Comparison of ENCODE assay signal across 9 cellular contexts in genomic region chr17:80605326-80606066, GRCh38.
A peak's percentile ranks its signal among the peaks of the same experiment; 100 is the strongest.
DNase-seq lines count a peak whose midpoint lies in the region; ATAC-seq and TF ChIP-seq lines count a peak whose summit lies in the region.
"Had no signal": no experiment of that assay in that cellular context is flagged by ENCODE, and none has a peak within 500 bp of the region (broad histone marks: within the 10 kb centered on the region; RNA-seq: fewer than 3 reads in every experiment).

No MANE protein-coding gene starts in this region.

- H3K36me3 ChIP-seq in CD4-positive, CD25-positive, alpha-beta regulatory T cell (ENCODE audit: control insufficient read depth, insufficient read depth, low read length), result no peaks in the 10 kb centered on the region
- H3K36me3 ChIP-seq in transverse colon, result no peaks in the 10 kb centered on the region
- H3K36me3 ChIP-seq: neutrophil had no signal

- no peak for TF ChIP-seq POLR2A in transverse colon (IDR thresholded peaks at IDR 0.05)

- peak; percentile 88 to 97 for ATAC-seq in CD4-positive, CD25-positive, alpha-beta regulatory T cell (ENCODE audit: low read depth in 2 of 2)

- TF ChIP-seq CTCF in GM20000 (IDR thresholded peaks at IDR 0.05; ENCODE audit: extremely low read depth, missing control alignments), result no peak
- TF ChIP-seq CTCF in transverse colon (IDR thresholded peaks at IDR 0.05), result no peak

- H3K27me3 Mint-ChIP-seq in CD4-positive, CD25-positive, alpha-beta regulatory T cell, result no peaks in the 10 kb centered on the region

- peak overlapping the region; percentile 57 for H3K27ac ChIP-seq in CD4-positive, CD25-positive, alpha-beta regulatory T cell (ENCODE audit: insufficient read depth, low read length, poor library complexity, severe bottlenecking)
- no peak overlapping the region for H3K27ac ChIP-seq in transverse colon
- H3K27ac ChIP-seq: neutrophil had no signal

- in situ Hi-C loops in transverse colon (cut with MboI; ENCODE audit: low pct_ligation_motif_present in 1 of 4, low pct_unique_long_range_greater_than_20kb in 1 of 4, low sequenced_read_pairs in 3 of 4), result no loop called here

- WGBS in transverse colon (ENCODE audit: low coverage in 1 of 2), 2 donors, result 0 to 81% methylated on average over 1 to 16 of the region's 16 CpGs

- H3K4me3 ChIP-seq in CD4-positive, CD25-positive, alpha-beta regulatory T cell (ENCODE audit: low read depth, low read length), result peak overlapping the region; percentile 68
- H3K4me3 ChIP-seq in transverse colon, result no peak overlapping the region

- H3K36me3 Mint-ChIP-seq in CD4-positive, CD25-positive, alpha-beta regulatory T cell, result peaks cover 12% of the 10 kb centered on the region

- peak overlapping the region; percentile 81 to 98 (median 85) for H3K27ac Mint-ChIP-seq in CD4-positive, CD25-positive, alpha-beta regulatory T cell

- no peak for TF ChIP-seq EP300 in transverse colon (IDR thresholded peaks at IDR 0.05; ENCODE audit: low read depth)

- intact Hi-C loops in transverse colon (cut with DNase I; ENCODE audit: low total_unique reads), result no loop called here

- no peaks in the 10 kb centered on the region for H3K27me3 ChIP-seq in CD4-positive, CD25-positive, alpha-beta regulatory T cell (ENCODE audit: control insufficient read depth, insufficient read depth, low read length)
- H3K27me3 ChIP-seq in transverse colon, result no peaks in the 10 kb centered on the region
- H3K27me3 ChIP-seq: neutrophil had no signal

- H3K9me3 ChIP-seq in CD4-positive, CD25-positive, alpha-beta regulatory T cell (ENCODE audit: control insufficient read depth in 2 of 2, low read length in 2 of 2), result no peaks in the 10 kb centered on the region
- H3K9me3 ChIP-seq in transverse colon, result no peaks in the 10 kb centered on the region
- H3K9me3 ChIP-seq: neutrophil had no signal

- no peaks in the 10 kb centered on the region for H3K9me3 Mint-ChIP-seq in CD4-positive, CD25-positive, alpha-beta regulatory T cell

- peaks cover 41 to 74% (median 58%) of the 10 kb centered on the region in 4 donors for H3K4me1 Mint-ChIP-seq in CD4-positive, CD25-positive, alpha-beta regulatory T cell

- DNase-seq in CD4-positive, CD25-positive, alpha-beta regulatory T cell, result peak in 2 of 3 donors; percentile 17 to 73
- DNase-seq in GM20000 (ENCODE audit: low spot score) (peak; percentile 87), HT-29 (ENCODE audit: low spot score) (peak; percentile 61), activated T-helper 1 cell treated with Interleukin-2 at 50 U/mL for 16 hours (ENCODE audit: low read depth) (peak; percentile 33), renal cortical epithelial cell (ENCODE audit: low read depth) (peak; percentile 74), mesenteric fat pad (ENCODE audit: low spot score) (no peak), activated gamma-delta T cell (lab: John Stamatoyannopoulos, UW) (no peak), transverse colon (no peak)

- peak overlapping the region; percentile 29 to 85 (median 66) for H3K4me3 Mint-ChIP-seq in CD4-positive, CD25-positive, alpha-beta regulatory T cell

- peaks cover 26% of the 10 kb centered on the region for H3K4me1 ChIP-seq in CD4-positive, CD25-positive, alpha-beta regulatory T cell (ENCODE audit: control insufficient read depth, insufficient read depth, low read length, poor library complexity, severe bottlenecking)
- peaks cover 0 to 21% (median 13%) of the 10 kb centered on the region in 4 donors for H3K4me1 ChIP-seq in transverse colon

Comparison
In these comparisons a context has a peak if more than half of its experiments do, and no peak if none do; other contexts are left out.
1. DNase-seq: peak in CD4-positive, CD25-positive, alpha-beta regulatory T cell (2 of 3), GM20000 (single experiment), HT-29 (single experiment), activated T-helper 1 cell treated with Interleukin-2 at 50 U/mL for 16 hours (single experiment) and renal cortical epithelial cell (single experiment); none in mesenteric fat pad (single experiment), activated gamma-delta T cell (single experiment) and transverse colon (single experiment).